28 cellular contexts compared by ENCODE assay signal in genomic region chr16:10112021-10112420, GRCh38.
"Had no signal": no experiment of that assay in that cellular context is flagged by ENCODE, and none has a peak within 500 bp of the region (broad histone marks: within the 10 kb centered on the region; RNA-seq: fewer than 3 reads in every experiment).

No MANE protein-coding gene starts in this region.

- H3K36me3 Mint-ChIP-seq: activated CD4-positive, alpha-beta memory T cell treated with anti-CD3 and anti-CD28 coated beads for 36 hours; activated CD8-positive, alpha-beta memory T cell treated with anti-CD3 and anti-CD28 coated beads, Interleukin-2, amount 10 ng/mL, durations not matched to agents 7 days and 5 days; activated naive CD4-positive, alpha-beta T cell treated with anti-CD3 and anti-CD28 coated beads, Interleukin-2, amount 50 U/mL, for 24 hours; activated naive CD8-positive, alpha-beta T cell treated with anti-CD3 and anti-CD28 coated beads for 36 hours; brain had no signal

- H3K4me1 Mint-ChIP-seq: activated CD4-positive, alpha-beta T cell treated with anti-CD3 and anti-CD28 coated beads for 36 hours; activated CD4-positive, alpha-beta T cell treated with anti-CD3 and anti-CD28 coated beads, Interleukin-2, amount 10 ng/mL, durations not matched to agents 24 days and 14 days; activated CD8-positive, alpha-beta memory T cell treated with anti-CD3 and anti-CD28 coated beads, Interleukin-2, amount 10 ng/mL, durations not matched to agents 7 days and 5 days; activated naive CD4-positive, alpha-beta T cell treated with anti-CD3 and anti-CD28 coated beads, Interleukin-2, amount 50 U/mL, for 24 hours; activated naive CD8-positive, alpha-beta T cell treated with anti-CD3 and anti-CD28 coated beads for 36 hours; central memory CD8-positive, alpha-beta T cell; endodermal cell had no signal

- DNase-seq: activated CD4-positive, alpha-beta memory T cell treated with anti-CD3 and anti-CD28 coated beads for 36 hours; activated CD4-positive, alpha-beta T cell treated with anti-CD3 and anti-CD28 coated beads for 36 hours; activated CD4-positive, alpha-beta T cell treated with anti-CD3 and anti-CD28 coated beads, Interleukin-2, amount 10 ng/mL, durations not matched to agents 24 days and 14 days; activated CD4-positive, CD25-positive, alpha-beta regulatory T cell; activated CD4-positive, CD25-positive, alpha-beta regulatory T cell treated with anti-CD3 and anti-CD28 coated beads, Interleukin-2, amount 50 U/mL, for 72 hours; activated CD8-positive, alpha-beta memory T cell treated with anti-CD3 and anti-CD28 coated beads, Interleukin-2, amount 10 ng/mL, durations not matched to agents 7 days and 5 days; activated CD8-positive, alpha-beta memory T cell treated with anti-CD3 and anti-CD28 coated beads, Interleukin-2, amount 50 U/mL, for 4 hours; activated CD8-positive, alpha-beta T cell treated with anti-CD3 and anti-CD28 coated beads, Interleukin-2, amount 10 ng/mL, durations not matched to agents 7 days and 5 days; activated effector memory CD4-positive, alpha-beta T cell treated with anti-CD3 and anti-CD28 coated beads, Interleukin-2, amount 50 U/mL, for 16 hours; activated naive CD4-positive, alpha-beta T cell treated with anti-CD3 and anti-CD28 coated beads for 36 hours; activated naive CD8-positive, alpha-beta T cell treated with anti-CD3 and anti-CD28 coated beads for 36 hours; activated T-cell treated with anti-CD3 and anti-CD28 coated beads, Interleukin-2, amount 50 U/mL, for 1 hour; activated T-cell treated with anti-CD3 and anti-CD28 coated beads, Interleukin-2, amount 50 U/mL, for 48 hours; dorsolateral prefrontal cortex; effector memory CD4-positive, alpha-beta T cell; endodermal cell; foreskin fibroblast; head of caudate nucleus; T-helper 2 cell had no signal

- H3K27ac Mint-ChIP-seq: activated CD4-positive, alpha-beta memory T cell treated with anti-CD3 and anti-CD28 coated beads for 36 hours; activated CD4-positive, alpha-beta T cell treated with anti-CD3 and anti-CD28 coated beads for 36 hours; activated CD4-positive, alpha-beta T cell treated with anti-CD3 and anti-CD28 coated beads, Interleukin-2, amount 10 ng/mL, durations not matched to agents 24 days and 14 days; activated CD8-positive, alpha-beta memory T cell treated with anti-CD3 and anti-CD28 coated beads, Interleukin-2, amount 10 ng/mL, durations not matched to agents 7 days and 5 days; activated CD8-positive, alpha-beta T cell treated with anti-CD3 and anti-CD28 coated beads, Interleukin-2, amount 10 ng/mL, durations not matched to agents 7 days and 5 days; activated naive CD4-positive, alpha-beta T cell treated with anti-CD3 and anti-CD28 coated beads for 36 hours; activated naive CD4-positive, alpha-beta T cell treated with anti-CD3 and anti-CD28 coated beads, Interleukin-2, amount 50 U/mL, for 24 hours; activated naive CD8-positive, alpha-beta T cell treated with anti-CD3 and anti-CD28 coated beads for 36 hours; activated T-helper 1 cell treated with anti-CD3 and anti-CD28 coated beads, Interleukin-12 subunit alpha, Interleukin-12 subunit beta, Interleukin-2, Interleukin-4 antibody, amounts not matched to agents 30 ng/mL and 10 ng/mL and 1 ng/mL, durations not matched to agents 14 hours and 24 hours and 36 hours; activated T-helper 2 cell treated with anti-CD3 and anti-CD28 coated beads, Interferon-gamma antibody, Interleukin-2, Interleukin-4, amounts not matched to agents 10 μg/mL and 5 μg/mL and 100 μg/mL, durations not matched to agents 14 hours and 24 hours and 36 hours; brain; dendritic cell treated with granulocyte-macrophage colony-stimulating factor and Interleukin-4, amounts not matched to agents 40 ng/mL and 50 ng/mL, for 4 days; endodermal cell had no signal

- H3K9me3 ChIP-seq: ascending aorta had no signal

- H3K36me3 ChIP-seq: ascending aorta had no signal

- H3K27me3 ChIP-seq: ascending aorta, dorsolateral prefrontal cortex had no signal

- H3K27ac ChIP-seq: ascending aorta, coronary artery, dorsolateral prefrontal cortex had no signal

- H3K9me3 Mint-ChIP-seq: activated CD4-positive, alpha-beta memory T cell treated with anti-CD3 and anti-CD28 coated beads for 36 hours; activated CD4-positive, alpha-beta T cell treated with anti-CD3 and anti-CD28 coated beads, Interleukin-2, amount 10 ng/mL, durations not matched to agents 24 days and 14 days; activated naive CD4-positive, alpha-beta T cell treated with anti-CD3 and anti-CD28 coated beads for 36 hours; activated naive CD4-positive, alpha-beta T cell treated with anti-CD3 and anti-CD28 coated beads, Interleukin-2, amount 50 U/mL, for 24 hours; activated naive CD8-positive, alpha-beta T cell treated with anti-CD3 and anti-CD28 coated beads for 36 hours; activated T-helper 1 cell treated with anti-CD3 and anti-CD28 coated beads, Interleukin-12 subunit alpha, Interleukin-12 subunit beta, Interleukin-2, Interleukin-4 antibody, amounts not matched to agents 30 ng/mL and 10 ng/mL and 1 ng/mL, durations not matched to agents 14 hours and 24 hours and 36 hours; activated T-helper 2 cell treated with anti-CD3 and anti-CD28 coated beads, Interferon-gamma antibody, Interleukin-2, Interleukin-4, amounts not matched to agents 10 μg/mL and 5 μg/mL and 100 μg/mL, durations not matched to agents 14 hours and 24 hours and 36 hours; brain; central memory CD8-positive, alpha-beta T cell; dendritic cell treated with granulocyte-macrophage colony-stimulating factor and Interleukin-4, amounts not matched to agents 40 ng/mL and 50 ng/mL, for 4 days; endodermal cell had no signal

- H3K4me3 Mint-ChIP-seq: activated CD4-positive, alpha-beta memory T cell treated with anti-CD3 and anti-CD28 coated beads for 36 hours; activated CD4-positive, alpha-beta T cell treated with anti-CD3 and anti-CD28 coated beads for 36 hours; activated CD4-positive, alpha-beta T cell treated with anti-CD3 and anti-CD28 coated beads, Interleukin-2, amount 10 ng/mL, durations not matched to agents 24 days and 14 days; activated CD8-positive, alpha-beta memory T cell treated with anti-CD3 and anti-CD28 coated beads, Interleukin-2, amount 10 ng/mL, durations not matched to agents 7 days and 5 days; activated CD8-positive, alpha-beta T cell treated with anti-CD3 and anti-CD28 coated beads, Interleukin-2, amount 10 ng/mL, durations not matched to agents 7 days and 5 days; activated naive CD4-positive, alpha-beta T cell treated with anti-CD3 and anti-CD28 coated beads for 36 hours; activated naive CD4-positive, alpha-beta T cell treated with anti-CD3 and anti-CD28 coated beads, Interleukin-2, amount 50 U/mL, for 24 hours; activated naive CD8-positive, alpha-beta T cell treated with anti-CD3 and anti-CD28 coated beads for 36 hours; activated T-helper 1 cell treated with anti-CD3 and anti-CD28 coated beads, Interleukin-12 subunit alpha, Interleukin-12 subunit beta, Interleukin-2, Interleukin-4 antibody, amounts not matched to agents 30 ng/mL and 10 ng/mL and 1 ng/mL, durations not matched to agents 14 hours and 24 hours and 36 hours; brain; central memory CD8-positive, alpha-beta T cell; dendritic cell treated with granulocyte-macrophage colony-stimulating factor and Interleukin-4, amounts not matched to agents 40 ng/mL and 50 ng/mL, for 4 days; endodermal cell had no signal

- H3K27me3 Mint-ChIP-seq: activated CD4-positive, alpha-beta memory T cell treated with anti-CD3 and anti-CD28 coated beads for 36 hours; activated CD4-positive, alpha-beta T cell treated with anti-CD3 and anti-CD28 coated beads for 36 hours; activated CD4-positive, alpha-beta T cell treated with anti-CD3 and anti-CD28 coated beads, Interleukin-2, amount 10 ng/mL, durations not matched to agents 24 days and 14 days; activated CD8-positive, alpha-beta memory T cell treated with anti-CD3 and anti-CD28 coated beads, Interleukin-2, amount 10 ng/mL, durations not matched to agents 7 days and 5 days; activated naive CD8-positive, alpha-beta T cell treated with anti-CD3 and anti-CD28 coated beads for 36 hours; central memory CD8-positive, alpha-beta T cell; dendritic cell treated with granulocyte-macrophage colony-stimulating factor and Interleukin-4, amounts not matched to agents 40 ng/mL and 50 ng/mL, for 4 days had no signal

- ATAC-seq: activated CD4-positive, alpha-beta T cell treated with anti-CD3 and anti-CD28 coated beads for 36 hours; activated CD8-positive, alpha-beta memory T cell treated with anti-CD3 and anti-CD28 coated beads, Interleukin-2, amount 10 ng/mL, durations not matched to agents 7 days and 5 days; activated CD8-positive, alpha-beta T cell treated with anti-CD3 and anti-CD28 coated beads, Interleukin-2, amount 10 ng/mL, durations not matched to agents 7 days and 5 days; esophagus mucosa had no signal

- H3K4me3 ChIP-seq: ascending aorta, coronary artery, dorsolateral prefrontal cortex had no signal
